22 cellular contexts compared by ENCODE assay signal in the genomic region with DNA sequence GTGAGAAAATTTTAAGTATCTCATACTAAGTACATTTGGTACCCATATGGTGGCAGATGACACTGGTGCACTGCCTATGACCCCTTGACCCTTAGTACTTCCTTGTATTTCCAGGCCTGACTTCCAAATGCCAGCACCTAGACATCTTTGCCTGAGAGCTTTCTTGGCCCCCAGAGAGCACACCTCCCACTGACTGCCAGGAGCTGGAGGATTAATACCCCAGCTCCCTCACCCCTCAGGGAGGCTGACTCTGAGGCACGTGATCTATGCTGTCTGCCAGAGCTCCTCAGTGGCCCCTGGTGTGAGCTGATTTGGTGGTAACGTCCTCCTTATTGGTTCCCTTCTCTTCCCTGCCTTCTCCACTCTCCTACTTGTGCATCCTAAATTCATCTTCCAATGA.
"Had no signal": no experiment of that assay in that cellular context is flagged by ENCODE, and none has a peak within 500 bp of the region (broad histone marks: within the 10 kb centered on the region; RNA-seq: fewer than 3 reads in every experiment).

No MANE protein-coding gene starts in this region.

- FAIRE-seq: kidney, pancreas had no signal

- H3K9me3 ChIP-seq: left ventricle myocardium inferior, pancreas, psoas muscle, right lobe of liver, tibial nerve, uterus had no signal

- H3K4me1 ChIP-seq: pancreas, psoas muscle, right lobe of liver, uterus had no signal

- H3K4me3 Mint-ChIP-seq: naive B cell; natural killer cell; nephron progenitor cell; stimulated activated naive B cell treated with anti-CD40 and anti-IgM and Interleukin-4, amounts not matched to agents 10 μg/mL and 1 μg/mL and 100 μg/mL, for 72 hours; stimulated activated naive CD8-positive, alpha-beta T cell treated with anti-CD3 and anti-CD28 coated beads, Interleukin-15, Interleukin-2, amounts not matched to agents 100 ng/mL and 50 ng/mL, for 24 hours; type B pancreatic cell had no signal

- H3K4me1 Mint-ChIP-seq: naive B cell; natural killer cell; nephron progenitor cell; stimulated activated naive B cell treated with anti-CD40 and anti-IgM and Interleukin-4, amounts not matched to agents 10 μg/mL and 1 μg/mL and 100 μg/mL, for 72 hours had no signal

- H3K9me3 Mint-ChIP-seq: natural killer cell; stimulated activated naive B cell treated with anti-CD40 and anti-IgM and Interleukin-4, amounts not matched to agents 10 μg/mL and 1 μg/mL and 100 μg/mL, for 72 hours; stimulated activated naive CD8-positive, alpha-beta T cell treated with anti-CD3 and anti-CD28 coated beads, Interleukin-15, Interleukin-2, amounts not matched to agents 100 ng/mL and 50 ng/mL, for 24 hours; type B pancreatic cell had no signal

- H3K27ac Mint-ChIP-seq: naive B cell; natural killer cell; nephron progenitor cell; stimulated activated naive B cell treated with anti-CD40 and anti-IgM and Interleukin-4, amounts not matched to agents 10 μg/mL and 1 μg/mL and 100 μg/mL, for 72 hours; stimulated activated naive CD8-positive, alpha-beta T cell treated with anti-CD3 and anti-CD28 coated beads, Interleukin-15, Interleukin-2, amounts not matched to agents 100 ng/mL and 50 ng/mL, for 24 hours; type B pancreatic cell had no signal

- DNase-seq: hippocampal formation; kidney; left ventricle myocardium inferior; mesendoderm; naive B cell; natural killer cell; nephron progenitor cell; pancreas; posterior cingulate gyrus; psoas muscle; stimulated activated CD4-positive, alpha-beta T cell treated with anti-CD3 and anti-CD28 coated beads, Interleukin-12 subunit alpha, Interleukin-12 subunit beta, amount 100 ng/mL, for 4 hours; stimulated activated CD4-positive, alpha-beta T cell treated with anti-CD3 and anti-CD28 coated beads, Interleukin-15, amount 100 ng/mL, for 24 hours; stimulated activated CD4-positive, alpha-beta T cell treated with anti-CD3 and anti-CD28 coated beads, Interleukin-2, amount 100 ng/mL, for 24 hours; stimulated activated CD4-positive, alpha-beta T cell treated with anti-CD3 and anti-CD28 coated beads, Interleukin-4, amount 100 ng/mL, for 1 hour; stimulated activated naive B cell treated with anti-CD40 and anti-IgM and Interleukin-4, amounts not matched to agents 10 μg/mL and 1 μg/mL and 100 μg/mL, for 72 hours; substantia nigra; uterus had no signal

- H3K27ac ChIP-seq: left ventricle myocardium inferior, pancreas, psoas muscle, right lobe of liver, skin epidermis, tibial nerve, uterus had no signal

- H3K27me3 Mint-ChIP-seq: stimulated activated naive CD8-positive, alpha-beta T cell treated with anti-CD3 and anti-CD28 coated beads, Interleukin-15, Interleukin-2, amounts not matched to agents 100 ng/mL and 50 ng/mL, for 24 hours had no signal

- H3K27me3 ChIP-seq: pancreas, right lobe of liver, tibial nerve, uterus had no signal

- H3K36me3 Mint-ChIP-seq: naive B cell; natural killer cell; stimulated activated naive B cell treated with anti-CD40 and anti-IgM and Interleukin-4, amounts not matched to agents 10 μg/mL and 1 μg/mL and 100 μg/mL, for 72 hours; type B pancreatic cell had no signal
